Comparison of ENCODE assay signal across 16 cellular contexts in genomic region chr10:50216418-50216817, GRCh38.
"Had no signal": no experiment of that assay in that cellular context is flagged by ENCODE, and none has a peak within 500 bp of the region (broad histone marks: within the 10 kb centered on the region; RNA-seq: fewer than 3 reads in every experiment).

No MANE protein-coding gene starts in this region.

- ATAC-seq: activated T-cell treated with anti-CD3 and anti-CD28 coated beads, Interleukin-2, amount 50 U/mL, for 4 hours; esophagus mucosa; left ventricle myocardium superior had no signal

- H3K36me3 ChIP-seq: ovary, upper lobe of right lung had no signal

- H3K4me3 ChIP-seq: ovary, testis, upper lobe of right lung had no signal

- H3K27ac ChIP-seq: foreskin keratinocyte, ovary, testis, upper lobe of right lung had no signal

- H3K4me3 Mint-ChIP-seq: activated CD4-positive, alpha-beta memory T cell treated with anti-CD3 and anti-CD28 coated beads for 36 hours; activated naive CD8-positive, alpha-beta T cell treated with anti-CD3 and anti-CD28 coated beads, Interleukin-2, amount 10 ng/mL, durations not matched to agents 7 days and 5 days; activated T-cell treated with anti-CD3 and anti-CD28 coated beads, Interleukin-2, amount 50 U/mL, for 4 hours; nephron progenitor cell; stimulated activated naive CD8-positive, alpha-beta T cell treated with anti-CD3 and anti-CD28 coated beads, Interleukin-15, Interleukin-2, amounts not matched to agents 100 ng/mL and 50 ng/mL, for 24 hours had no signal

- H3K9me3 Mint-ChIP-seq: activated naive CD8-positive, alpha-beta T cell treated with anti-CD3 and anti-CD28 coated beads, Interleukin-2, amount 10 ng/mL, durations not matched to agents 7 days and 5 days; activated T-cell treated with anti-CD3 and anti-CD28 coated beads, Interleukin-2, amount 50 U/mL, for 4 hours; stimulated activated naive CD8-positive, alpha-beta T cell treated with anti-CD3 and anti-CD28 coated beads, Interleukin-15, Interleukin-2, amounts not matched to agents 100 ng/mL and 50 ng/mL, for 24 hours had no signal

- H3K27me3 ChIP-seq: ovary, testis, upper lobe of right lung had no signal

- H3K4me1 ChIP-seq: foreskin keratinocyte, testis, upper lobe of right lung had no signal

- H3K4me1 Mint-ChIP-seq: activated naive CD8-positive, alpha-beta T cell treated with anti-CD3 and anti-CD28 coated beads, Interleukin-2, amount 10 ng/mL, durations not matched to agents 7 days and 5 days; nephron progenitor cell had no signal

- H3K9me3 ChIP-seq: ovary, testis, upper lobe of right lung had no signal

- DNase-seq: activated CD4-positive, alpha-beta memory T cell treated with anti-CD3 and anti-CD28 coated beads for 36 hours; activated gamma-delta T cell treated with Interleukin-2 at 50 U/mL for 16 hours; activated naive CD8-positive, alpha-beta T cell treated with anti-CD3 and anti-CD28 coated beads, Interleukin-2, amount 10 ng/mL, durations not matched to agents 7 days and 5 days; activated T-cell treated with anti-CD3 and anti-CD28 coated beads, Interleukin-2, amount 50 U/mL, for 4 hours; anterior cingulate cortex; dermis blood vessel endothelial cell; left ventricle myocardium superior; nephron progenitor cell; ovary; stimulated activated CD4-positive, alpha-beta T cell treated with anti-CD3 and anti-CD28 coated beads, Interleukin-12 subunit alpha, Interleukin-12 subunit beta, amount 100 ng/mL, for 4 hours; testis; upper lobe of right lung had no signal

- FAIRE-seq: islet of Langerhans had no signal

- H3K27ac Mint-ChIP-seq: activated CD4-positive, alpha-beta memory T cell treated with anti-CD3 and anti-CD28 coated beads for 36 hours; activated naive CD8-positive, alpha-beta T cell treated with anti-CD3 and anti-CD28 coated beads, Interleukin-2, amount 10 ng/mL, durations not matched to agents 7 days and 5 days; nephron progenitor cell; stimulated activated naive CD8-positive, alpha-beta T cell treated with anti-CD3 and anti-CD28 coated beads, Interleukin-15, Interleukin-2, amounts not matched to agents 100 ng/mL and 50 ng/mL, for 24 hours had no signal

- H3K36me3 Mint-ChIP-seq: activated CD4-positive, alpha-beta memory T cell treated with anti-CD3 and anti-CD28 coated beads for 36 hours; activated naive CD8-positive, alpha-beta T cell treated with anti-CD3 and anti-CD28 coated beads, Interleukin-2, amount 10 ng/mL, durations not matched to agents 7 days and 5 days had no signal
